ENCODE assay signal across 7 cellular contexts in the genomic region with DNA sequence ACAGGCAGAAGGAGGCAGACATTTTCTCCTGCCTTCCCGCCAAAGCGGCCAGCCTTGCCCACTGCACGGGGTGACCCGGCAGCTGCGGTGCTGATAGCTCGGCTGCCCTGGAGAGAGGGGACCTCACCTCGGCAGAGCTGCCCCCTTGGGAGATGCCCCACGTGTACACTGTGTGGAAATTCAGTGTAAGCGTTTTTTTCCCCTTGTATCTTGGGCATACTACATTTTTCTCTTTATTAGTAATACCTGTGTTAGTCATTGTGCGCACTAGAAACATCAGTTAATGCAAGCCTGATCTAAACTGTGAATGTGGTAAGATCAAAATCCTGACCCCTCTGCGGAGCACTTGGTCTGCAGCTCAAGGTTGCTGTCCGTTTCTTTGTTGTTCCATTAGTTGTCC. TPM values are rescaled to one million over a fixed set of nuclear protein-coding genes. Genes with fewer than 3 reads are reported as not detected.
"Had no signal": no experiment of that assay in that cellular context is flagged by ENCODE, and none has a peak within 500 bp of the region (broad histone marks: within the 10 kb centered on the region; RNA-seq: fewer than 3 reads in every experiment).

No MANE protein-coding gene starts in this region.

RNA-seq across cellular contexts. Expression of a gene that starts 44.0 kb away (rescaled TPM):
- total RNA-seq: LHCN-M2, MCF 10A, NCI-H460, OCI-LY7, Peyer's patch, Right ventricle myocardium superior, SJSA1 had no signal

RNA-seq across cellular contexts. Expression of a gene that starts 45.9 kb away (rescaled TPM):
- total RNA-seq: NCI-H460, Right ventricle myocardium superior, SJSA1 had no signal
